Comparison of ENCODE assay signal across 18 cellular contexts in genomic region chr19:16591803-16592556, GRCh38. TPM values are rescaled to one million over a fixed set of nuclear protein-coding genes. Genes with fewer than 3 reads are reported as not detected.
A peak's percentile ranks its signal among the peaks of the same experiment; 100 is the strongest.
DNase-seq lines count a peak whose midpoint lies in the region; ATAC-seq and TF ChIP-seq lines count a peak whose summit lies in the region.
"Had no signal": no experiment of that assay in that cellular context is flagged by ENCODE, and none has a peak within 500 bp of the region (broad histone marks: within the 10 kb centered on the region; RNA-seq: fewer than 3 reads in every experiment).

No MANE protein-coding gene starts in this region.

- H3K4me1 ChIP-seq in DOHH2 (ENCODE audit: control insufficient read depth, low read length) = peaks cover 99% of the 10 kb centered on the region
- peaks cover 99% of the 10 kb centered on the region for H3K4me1 ChIP-seq in Karpas-422 (ENCODE audit: low read length)

- H3K4me2 ChIP-seq in DOHH2 (ENCODE audit: low read length) (peak overlapping the region; percentile 75), Karpas-422 (ENCODE audit: low read depth, low read length, poor library complexity, severe bottlenecking) (peak overlapping the region; percentile 68)

- H3K4me3 ChIP-seq in DOHH2 (ENCODE audit: low read length) (peak overlapping the region; percentile 28), Karpas-422 (ENCODE audit: low read length) (peak overlapping the region; percentile 41)
- H3K4me3 ChIP-seq: tibial artery had no signal

- H2AFZ ChIP-seq in Karpas-422 (ENCODE audit: low read length) = no peak overlapping the region

- H3K9me3 ChIP-seq in DOHH2 (ENCODE audit: control insufficient read depth, insufficient read depth, low read length) = no peaks in the 10 kb centered on the region
- H3K9me3 ChIP-seq in Karpas-422 (ENCODE audit: low read length) = no peaks in the 10 kb centered on the region
- H3K9me3 ChIP-seq: tibial artery had no signal

- H3K9me2 ChIP-seq in DOHH2 (replicated peaks; ENCODE audit: control insufficient read depth, low read length) (no peaks in the 10 kb centered on the region), Karpas-422 (replicated peaks; ENCODE audit: insufficient read depth, low read length) (no peaks in the 10 kb centered on the region)

- H3K9ac ChIP-seq in Karpas-422 (ENCODE audit: low read length) = peak overlapping the region; percentile 52

- H3K36me3 ChIP-seq in DOHH2 (ENCODE audit: control insufficient read depth, low read length) (peaks cover 25% of the 10 kb centered on the region), Karpas-422 (ENCODE audit: insufficient read depth, low read length) (no peaks in the 10 kb centered on the region)
- H3K36me3 ChIP-seq: tibial artery had no signal

- DNase-seq in Karpas-422 = no peak
- DNase-seq in astrocyte of the hippocampus (ENCODE audit: low read depth, low spot score) = peak; percentile 42
- no peak for DNase-seq in left colon
- no peak for DNase-seq in GM03348 (ENCODE audit: low spot score)
- DNase-seq in 8988T = no peak
- DNase-seq: activated naive CD8-positive, alpha-beta T cell treated with anti-CD3 and anti-CD28 coated beads, Interleukin-2, amount 50 U/mL, for 24 hours; central memory CD4-positive, alpha-beta T cell; effector memory CD8-positive, alpha-beta T cell; hippocampal formation; NCI-H1092 treated with DMSO at 0.1 percent for 48 hours; retina; stimulated activated CD4-positive, alpha-beta T cell treated with anti-CD3 and anti-CD28 coated beads, Interleukin-15, amount 100 ng/mL, for 24 hours; stimulated activated naive B cell treated with anti-CD40 and anti-IgM and Interleukin-4, amounts not matched to agents 10 μg/mL and 1 μg/mL and 100 μg/mL, for 72 hours; T-helper 1 cell; tibial artery had no signal

- H3K27ac ChIP-seq in DOHH2 (ENCODE audit: low read depth, low read length) (peak overlapping the region; percentile 49), Karpas-422 (ENCODE audit: low read length) (peak overlapping the region; percentile 98)
- H3K27ac ChIP-seq: tibial artery had no signal

- H3F3A ChIP-seq in DOHH2 (ENCODE audit: control insufficient read depth, insufficient read depth) = peaks cover 26% of the 10 kb centered on the region

- H3K79me2 ChIP-seq in DOHH2 (ENCODE audit: control insufficient read depth, low read length) = peaks cover 96% of the 10 kb centered on the region
- H3K79me2 ChIP-seq in Karpas-422 (ENCODE audit: low read length) = peaks cover 81% of the 10 kb centered on the region

- ATAC-seq in left colon (peak; percentile 12), HG03039 (IDR thresholded peaks at IDR 0.05; ENCODE audit: unreplicated experiment) (no peak), GM21381 (IDR thresholded peaks at IDR 0.05; ENCODE audit: unreplicated experiment) (no peak)
- ATAC-seq: activated naive CD8-positive, alpha-beta T cell treated with anti-CD3 and anti-CD28 coated beads, Interleukin-2, amount 50 U/mL, for 24 hours; effector memory CD8-positive, alpha-beta T cell; stimulated activated naive B cell treated with anti-CD40 and anti-IgM and Interleukin-4, amounts not matched to agents 10 μg/mL and 1 μg/mL and 100 μg/mL, for 72 hours had no signal

- peaks cover 53% of the 10 kb centered on the region for H4K20me1 ChIP-seq in DOHH2 (ENCODE audit: control insufficient read depth, insufficient read depth, low read depth, low read length)
- H4K20me1 ChIP-seq in Karpas-422 (ENCODE audit: insufficient read depth, low read depth, low read length) = peaks cover 51% of the 10 kb centered on the region

- H3K27me3 ChIP-seq in DOHH2 (ENCODE audit: control insufficient read depth, low read length) (no peaks in the 10 kb centered on the region), Karpas-422 (ENCODE audit: low read length) (no peaks in the 10 kb centered on the region)
- H3K27me3 ChIP-seq: tibial artery had no signal

- intact Hi-C loops in left colon (cut with DNase I, micrococcal nuclease) = no loop called here

- no peak for TF ChIP-seq CTCF in DOHH2 (IDR thresholded peaks at IDR 0.05; ENCODE audit: low read depth, low read length, poor library complexity, severe bottlenecking)

RNA-seq across cellular contexts. Expression of gene SLC35E1, which starts 19.8 kb away (rescaled TPM):
- total RNA-seq in Karpas-422 (2014; rRNA removed; shearing (Covaris generic); ENCODE audit: low replicate concordance) = 33.5 and 39.4 TPM in 2 replicates
- 10 to 100 TPM; 35.8 to 37.7 TPM for total RNA-seq in left colon

RNA-seq across cellular contexts. Expression of gene MED26, which starts 36.0 kb away (rescaled TPM):
- total RNA-seq in Karpas-422 (2014; rRNA removed; shearing (Covaris generic); ENCODE audit: low replicate concordance) = 15.0 and 23.7 TPM in 2 replicates
- 10 to 100 TPM in 1 of 2 donors, 1 to 10 TPM in 1; 9.0 to 10.4 TPM for total RNA-seq in left colon

RNA-seq across cellular contexts. Expression of gene CHERP, which starts 49.7 kb away (rescaled TPM):
- 5.9 and 14.9 TPM in 2 replicates for total RNA-seq in Karpas-422 (2014; rRNA removed; shearing (Covaris generic); ENCODE audit: low replicate concordance)
- total RNA-seq in left colon = 10 to 100 TPM; 32.1 to 41.5 TPM
